In genomic region chr18:75112486-75113096, GRCh38 we compare ENCODE assay signal across 17 cellular contexts.
"Had no signal": no experiment of that assay in that cellular context is flagged by ENCODE, and none has a peak within 500 bp of the region (broad histone marks: within the 10 kb centered on the region; RNA-seq: fewer than 3 reads in every experiment).

No MANE protein-coding gene starts in this region.

- H3K27me3 ChIP-seq: ovary, right lobe of liver, stomach, thyroid gland had no signal

- ATAC-seq: effector memory CD8-positive, alpha-beta T cell; left ventricle myocardium superior; lower lobe of right lung; naive thymus-derived CD8-positive, alpha-beta T cell; right lobe of liver; stimulated activated effector memory CD8-positive, alpha-beta T cell treated with anti-CD3 and anti-CD28 coated beads, Interleukin-12 subunit alpha, Interleukin-12 subunit beta, amount 100 ng/mL, for 72 hours had no signal

- DNase-seq: effector memory CD8-positive, alpha-beta T cell; hypothalamus; immature natural killer cell; left ventricle myocardium superior; lower lobe of right lung; midbrain; naive thymus-derived CD8-positive, alpha-beta T cell; nephron progenitor cell; nucleus accumbens; ovary; stimulated activated CD4-positive, alpha-beta T cell treated with anti-CD3 and anti-CD28 coated beads, Interleukin-2, amount 100 ng/mL, for 24 hours; stimulated activated CD4-positive, alpha-beta T cell treated with anti-CD3 and anti-CD28 coated beads, Interleukin-4, amount 100 ng/mL, for 24 hours; stimulated activated naive CD4-positive, alpha-beta T cell treated with Interleukin-2 at 50 U/mL for 16 hours; stomach; thyroid gland had no signal

- H3K9me3 ChIP-seq: lower lobe of right lung, ovary, right lobe of liver, stomach, thyroid gland had no signal

- H3K4me1 ChIP-seq: lower lobe of right lung, right lobe of liver, stomach, thyroid gland had no signal

- H3K36me3 ChIP-seq: lower lobe of right lung, ovary, right lobe of liver, stomach, thyroid gland had no signal

- H3K27ac ChIP-seq: lower lobe of right lung, ovary, right lobe of liver, thyroid gland had no signal

- H3K4me3 ChIP-seq: lower lobe of right lung, ovary, right lobe of liver, stomach, thyroid gland had no signal
